In genomic region chr20:37484386-37484785, GRCh38 we compare ENCODE assay signal across 18 cellular contexts. TPM values are rescaled to one million over a fixed set of nuclear protein-coding genes. Genes with fewer than 3 reads are reported as not detected.
DNase-seq lines count a peak whose midpoint lies in the region; ATAC-seq and TF ChIP-seq lines count a peak whose summit lies in the region.
"Had no signal": no experiment of that assay in that cellular context is flagged by ENCODE, and none has a peak within 500 bp of the region (broad histone marks: within the 10 kb centered on the region; RNA-seq: fewer than 3 reads in every experiment).

No MANE protein-coding gene starts in this region.

- H3K36me3 ChIP-seq in Karpas-422 (ENCODE audit: insufficient read depth, low read length), result no peaks in the 10 kb centered on the region
- H3K36me3 ChIP-seq in lower lobe of right lung, result no peaks in the 10 kb centered on the region

- H3K9me3 ChIP-seq in Karpas-422 (ENCODE audit: low read length) (no peaks in the 10 kb centered on the region), lower lobe of right lung (no peaks in the 10 kb centered on the region)

- no peak overlapping the region for H3K4me2 ChIP-seq in Karpas-422 (ENCODE audit: low read depth, low read length, poor library complexity, severe bottlenecking)

- ATAC-seq in lower lobe of right lung, result peak; percentile 71 to 83
- ATAC-seq in HG02642 (IDR thresholded peaks at IDR 0.05; ENCODE audit: poor library complexity, unreplicated experiment), result no peak
- no peak for ATAC-seq in GM18502 (IDR thresholded peaks at IDR 0.05; ENCODE audit: poor library complexity, unreplicated experiment)
- ATAC-seq: HepG2 had no signal

- H3K9ac ChIP-seq in Karpas-422 (ENCODE audit: low read length), result no peak overlapping the region

- no peaks in the 10 kb centered on the region for H4K20me1 ChIP-seq in Karpas-422 (ENCODE audit: insufficient read depth, low read depth, low read length)

- TF ChIP-seq CTCF in lower lobe of right lung (IDR thresholded peaks at IDR 0.05), result no peak

- H3K79me2 ChIP-seq in Karpas-422 (ENCODE audit: low read length), result no peaks in the 10 kb centered on the region

- H3K27me3 ChIP-seq in Karpas-422 (ENCODE audit: low read length) (no peaks in the 10 kb centered on the region), lower lobe of right lung (ENCODE audit: low read depth) (no peaks in the 10 kb centered on the region)

- DNase-seq in Karpas-422 (no peak), caudate nucleus (lab: John Stamatoyannopoulos, UW) (no peak), lower lobe of right lung (peak; percentile 67), NCI-H526 treated with DMSO at 0.1 percent for 48 hours (lab: John Stamatoyannopoulos, UW) (no peak)
- DNase-seq in activated naive CD4-positive, alpha-beta T cell treated with anti-CD3 and anti-CD28 coated beads, Interleukin-2, amount 50 U/mL, for 16 hours, result no peak
- DNase-seq: C1 segment of cervical spinal cord; CD4-positive, alpha-beta memory T cell; DMS153; DMS79 treated with DMSO at 0.1 percent for 48 hours; EL; GOT3; HCEC 1CT; HFFc6 had no signal

- peaks cover 70% of the 10 kb centered on the region for H3K4me1 ChIP-seq in Karpas-422 (ENCODE audit: low read length)
- H3K4me1 ChIP-seq in lower lobe of right lung, result no peaks in the 10 kb centered on the region

- intact Hi-C loops in lower lobe of right lung (cut with DNase I), result no loop called here

- no peaks in the 10 kb centered on the region for H3K9me2 ChIP-seq in Karpas-422 (replicated peaks; ENCODE audit: insufficient read depth, low read length)

- no peak overlapping the region for H3K4me3 ChIP-seq in Karpas-422 (ENCODE audit: low read length)
- no peak overlapping the region for H3K4me3 ChIP-seq in lower lobe of right lung

- H3K27ac ChIP-seq in Karpas-422 (ENCODE audit: low read length), result peak overlapping the region; percentile 89; the same call in 1 of the 2 replicates
- peak overlapping the region; percentile 21 for H3K27ac ChIP-seq in caudate nucleus (ENCODE audit: low read depth, low read length)
- H3K27ac ChIP-seq in lower lobe of right lung, result no peak overlapping the region

- H2AFZ ChIP-seq in Karpas-422 (ENCODE audit: low read length), result no peak overlapping the region

RNA-seq across cellular contexts. Expression of gene NNAT, which starts 36.7 kb away (rescaled TPM):
- total RNA-seq in Karpas-422 (2014; rRNA removed; shearing (Covaris generic); ENCODE audit: low replicate concordance), result not detected in 2 replicates
- 0.83 TPM for total RNA-seq in lower lobe of right lung
- total RNA-seq: B cell; CD4-positive, alpha-beta memory T cell; HepG2; HFFc6; HT1080 had no signal

RNA-seq across cellular contexts. Expression of gene BLCAP, which starts 43.3 kb away (rescaled TPM):
- total RNA-seq in Karpas-422 (2014; rRNA removed; shearing (Covaris generic); ENCODE audit: low replicate concordance), result 119 TPM in 2 replicates
- total RNA-seq in lower lobe of right lung, result 66.8 TPM

Comparison
In these comparisons a context has a peak if more than half of its experiments do, and no peak if none do; other contexts are left out.
1. ATAC-seq: peak in lower lobe of right lung (2 of 2); none in HG02642 (single experiment) and GM18502 (single experiment).